10 cellular contexts compared by ENCODE assay signal in the genomic region with DNA sequence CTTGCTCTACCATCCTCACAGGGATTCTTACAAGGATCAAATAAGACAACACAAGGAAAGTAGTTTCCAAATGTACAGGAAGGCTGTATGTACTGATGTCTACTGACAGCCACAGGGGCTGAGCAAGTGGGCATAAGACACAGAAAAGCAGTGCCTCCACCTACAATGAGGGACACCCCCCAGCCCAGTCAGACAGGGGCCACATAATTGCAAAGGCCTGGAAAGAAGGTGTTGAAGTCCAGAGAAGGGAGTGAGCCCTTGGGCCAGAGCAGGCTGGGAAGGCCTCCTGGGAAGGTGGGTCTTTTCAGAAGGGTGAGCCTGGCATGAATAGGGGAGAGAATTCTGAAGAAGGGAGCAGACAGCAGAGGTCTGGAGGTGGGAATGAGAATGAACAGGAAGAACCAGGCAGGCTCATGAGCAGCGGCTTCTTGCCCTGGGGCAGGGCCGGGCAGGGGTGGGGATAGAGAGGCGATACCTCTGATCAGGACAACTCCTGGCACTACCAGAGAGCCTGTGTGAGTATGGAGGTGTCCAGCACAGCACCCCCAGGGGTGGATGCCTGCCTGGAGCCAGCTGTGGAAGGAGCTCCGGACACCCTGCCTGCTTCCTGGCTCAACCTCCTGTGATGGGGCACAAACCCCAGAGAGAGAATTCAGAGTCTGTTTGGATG. TPM values are rescaled to one million over a fixed set of nuclear protein-coding genes. Genes with fewer than 3 reads are reported as not detected.
DNase-seq lines count a peak whose midpoint lies in the region; ATAC-seq and TF ChIP-seq lines count a peak whose summit lies in the region.
"Had no signal": no experiment of that assay in that cellular context is flagged by ENCODE, and none has a peak within 500 bp of the region (broad histone marks: within the 10 kb centered on the region; RNA-seq: fewer than 3 reads in every experiment).

No MANE protein-coding gene starts in this region.

- H3K36me3 ChIP-seq in osteoblast (ENCODE audit: insufficient read depth, low read length) (no peaks in the 10 kb centered on the region), transverse colon (peaks cover 0 to 34% (median 3%) of the 10 kb centered on the region in 4 donors)

- H3K4me2 ChIP-seq in osteoblast (ENCODE audit: insufficient read depth, low read length) = no peak overlapping the region

- no peak overlapping the region for H3K4me3 ChIP-seq in osteoblast (ENCODE audit: insufficient read depth, low read length)
- no peak overlapping the region for H3K4me3 ChIP-seq in transverse colon
- H3K4me3 ChIP-seq: GM12878, pancreas had no signal

- TF ChIP-seq CTCF in osteoblast (IDR thresholded peaks at IDR 0.05; ENCODE audit: extremely low read depth, low read depth, low read length) (no peak), transverse colon (IDR thresholded peaks at IDR 0.05) (no peak)

- TF ChIP-seq EP300 in transverse colon (IDR thresholded peaks at IDR 0.05; ENCODE audit: low read depth) = no peak

- no peak for ATAC-seq in Right ventricle myocardium superior (ENCODE audit: poor library complexity)
- ATAC-seq in GM19455 (IDR thresholded peaks at IDR 0.05; ENCODE audit: unreplicated experiment) = no peak
- ATAC-seq in HG03196 (IDR thresholded peaks at IDR 0.05; ENCODE audit: unreplicated experiment) = no peak
- ATAC-seq: GM12878, pancreas had no signal

- in situ Hi-C loops in transverse colon (cut with MboI; ENCODE audit: low pct_ligation_motif_present in 1 of 4, low pct_unique_long_range_greater_than_20kb in 1 of 4, low sequenced_read_pairs in 3 of 4) = no loop called here

- no peaks in the 10 kb centered on the region for H4K20me1 ChIP-seq in osteoblast (ENCODE audit: insufficient read depth, low read length)

- H3K9me3 ChIP-seq in osteoblast (ENCODE audit: low read depth, low read length) (no peaks in the 10 kb centered on the region), transverse colon (no peaks in the 10 kb centered on the region)
- H3K9me3 ChIP-seq: pancreas had no signal

- H2AFZ ChIP-seq in osteoblast (ENCODE audit: low read length) = no peak overlapping the region

- intact Hi-C loops in Right ventricle myocardium superior (cut with DNase I) = no loop called here
- intact Hi-C loops in transverse colon (cut with DNase I; ENCODE audit: low total_unique reads) = loop anchor here (1.0 kb wide), 1 partner anchor 37 kb away; no protein-coding TSS in a partner anchor

- H3K4me1 ChIP-seq in osteoblast (ENCODE audit: insufficient read depth, low read length) (peaks cover 22% of the 10 kb centered on the region), transverse colon (peaks cover 32 to 49% (median 42%) of the 10 kb centered on the region in 4 donors)

- TF ChIP-seq POLR2A in transverse colon (IDR thresholded peaks at IDR 0.05) = no peak

- no peaks in the 10 kb centered on the region for H3K27me3 ChIP-seq in osteoblast (ENCODE audit: insufficient read depth, low read length)
- no peaks in the 10 kb centered on the region for H3K27me3 ChIP-seq in transverse colon
- H3K27me3 ChIP-seq: pancreas had no signal

- WGBS in transverse colon (ENCODE audit: low coverage in 1 of 2), 2 donors = 96% methylated on average over 4 of the region's 4 CpGs; no CpG with 5 or more reads in 1 of the 2 donors

- peak overlapping the region; percentile 31 for H3K27ac ChIP-seq in caudate nucleus (ENCODE audit: low read depth, low read length)
- H3K27ac ChIP-seq in osteoblast (ENCODE audit: low read depth, low read length) = no peak overlapping the region
- peak overlapping the region; percentile 90 to 91 (median 90) for H3K27ac ChIP-seq in transverse colon
- H3K27ac ChIP-seq: pancreas had no signal

- DNase-seq in caudate nucleus (lab: John Stamatoyannopoulos, UW) (no peak), Right ventricle myocardium superior (peak; percentile 32), osteoblast (ENCODE audit: insufficient read length, low spot score, missing footprints) (peak; percentile 76), transverse colon (peak; percentile 7)
- no peak for DNase-seq in stimulated activated CD4-positive, alpha-beta T cell treated with anti-CD3 and anti-CD28 coated beads, Interleukin-4, amount 100 ng/mL, for 24 hours
- DNase-seq: NCI-H2107 had no signal

- no peaks in the 10 kb centered on the region for H3K79me2 ChIP-seq in osteoblast (ENCODE audit: insufficient read depth, low read length)

RNA-seq across cellular contexts. Expression of a gene that starts 30.1 kb away (rescaled TPM):
- 19.7 TPM for total RNA-seq in Right ventricle myocardium superior
- 47.4 and 47.8 TPM in 2 replicates for total RNA-seq in osteoblast
- total RNA-seq in transverse colon = 10 to 100 TPM; 29.5 to 44.2 (median 33.1) TPM

RNA-seq across cellular contexts. Expression of a gene that starts 46.1 kb away (rescaled TPM):
- total RNA-seq in Right ventricle myocardium superior (0.38 TPM), osteoblast (under 0.01 TPM in 1 of 2 replicates, not detected in the other), transverse colon (1 to 10 TPM in 1 of 4 donors, under 1 TPM in 3; 0.20 to 1.1 (median 0.58) TPM)

Comparison
In these comparisons a context has a peak if more than half of its experiments do, and no peak if none do; other contexts are left out.
1. DNase-seq: peak in Right ventricle myocardium superior (single experiment), osteoblast (single experiment) and transverse colon (single experiment); none in caudate nucleus (0 of 61) and stimulated activated CD4-positive, alpha-beta T cell treated with anti-CD3 and anti-CD28 coated beads, Interleukin-4, amount 100 ng/mL, for 24 hours (single experiment).